Comparison of ENCODE assay signal across 21 cellular contexts in genomic region chr13:29693297-29693945, GRCh38.
DNase-seq lines count a peak whose midpoint lies in the region; ATAC-seq and TF ChIP-seq lines count a peak whose summit lies in the region.
"Had no signal": no experiment of that assay in that cellular context is flagged by ENCODE, and none has a peak within 500 bp of the region (broad histone marks: within the 10 kb centered on the region; RNA-seq: fewer than 3 reads in every experiment).

No MANE protein-coding gene starts in this region.

- H3K9me3 ChIP-seq in colonic mucosa (no peaks in the 10 kb centered on the region), mucosa of descending colon (no peaks in the 10 kb centered on the region), tibial nerve (no peaks in the 10 kb centered on the region), OCI-LY7 (ENCODE audit: low read length) (no peaks in the 10 kb centered on the region)
- H3K9me3 ChIP-seq: thoracic aorta had no signal

- POLR2A ChIA-PET in OCI-LY7 (lab: Charles Lee): no interaction called here

- no peak overlapping the region for H3K9ac ChIP-seq in colonic mucosa (ENCODE audit: low read depth in 2 of 2, low read length in 2 of 2)

- intact Hi-C loops in colonic mucosa (cut with DNase I): no loop called here
- intact Hi-C loops in mucosa of descending colon (cut with DNase I, micrococcal nuclease): no loop called here
- intact Hi-C loops in OCI-LY7 (cut with micrococcal nuclease; ENCODE audit: unreplicated experiment): no loop called here

- peak; percentile 79 for ATAC-seq in mucosa of descending colon
- ATAC-seq: sciatic nerve; stimulated activated memory B cell treated with anti-CD40 and anti-IgM and Interleukin-4, amounts not matched to agents 10 μg/mL and 1 μg/mL and 100 μg/mL, for 72 hours had no signal

- TF ChIP-seq POLR2A in tibial nerve (IDR thresholded peaks at IDR 0.05): no peak

- WGBS in tibial nerve, 2 donors: 88% methylated on average over 12 of the region's 12 CpGs

- H3K9me2 ChIP-seq in OCI-LY7 (ENCODE audit: insufficient read depth, low read length): no peaks in the 10 kb centered on the region

- no peak for TF ChIP-seq EP300 in tibial nerve (IDR thresholded peaks at IDR 0.05)

- peak; percentile 48 for DNase-seq in DMS53 (lab: John Stamatoyannopoulos, UW)
- no peak for DNase-seq in DMS53 treated with DMSO at 0.1 percent for 48 hours (lab: John Stamatoyannopoulos, UW; ENCODE audit: unreplicated experiment)
- DNase-seq in colonic mucosa: peak; percentile 77
- DNase-seq in mucosa of descending colon: peak; percentile 33 to 70 (median 56)
- no peak for DNase-seq in tibial nerve (ENCODE audit: low spot score in 2 of 2)
- DNase-seq in NCI-H1092 (lab: John Stamatoyannopoulos, UW): no peak
- no peak for DNase-seq in central memory CD4-positive, alpha-beta T cell
- no peak for DNase-seq in OCI-LY7 (ENCODE audit: low spot score)
- DNase-seq: 8988T; activated CD4-positive, alpha-beta T cell treated with anti-CD3 and anti-CD28 coated beads for 48 hours; AML-193; COR-L47; HCEC 1CT; NCI-H1105; NCI-H2081; NCI-H526 treated with DMSO at 0.1 percent for 48 hours; occipital lobe; SHP77 treated with DMSO at 0.1 percent for 48 hours had no signal

- H3K27me3 ChIP-seq in colonic mucosa (no peaks in the 10 kb centered on the region), tibial nerve (no peaks in the 10 kb centered on the region)

- no peak overlapping the region for H3K4me3 ChIP-seq in colonic mucosa
- H3K4me3 ChIP-seq in mucosa of descending colon: no peak overlapping the region
- no peak overlapping the region for H3K4me3 ChIP-seq in tibial nerve
- H3K4me3 ChIP-seq in OCI-LY7 (ENCODE audit: low read depth, low read length, poor library complexity, severe bottlenecking): no peak overlapping the region
- H3K4me3 ChIP-seq: thoracic aorta had no signal

- no peak overlapping the region for H2AFZ ChIP-seq in OCI-LY7 (ENCODE audit: low read length)

- H3K79me2 ChIP-seq in OCI-LY7 (ENCODE audit: insufficient read depth, low read depth, low read length): no peaks in the 10 kb centered on the region

- H3K4me1 ChIP-seq in colonic mucosa (no peaks in the 10 kb centered on the region), mucosa of descending colon (ENCODE audit: low read depth) (no peaks in the 10 kb centered on the region), tibial nerve (no peaks in the 10 kb centered on the region), OCI-LY7 (ENCODE audit: insufficient read depth, low read length, poor library complexity, severe bottlenecking) (no peaks in the 10 kb centered on the region)

- no peaks in the 10 kb centered on the region for H4K20me1 ChIP-seq in OCI-LY7 (ENCODE audit: insufficient read depth, low read length)

- BruUV-seq in OCI-LY7 (replicated peaks; lab: Mats Ljungman, UMichigan): no TSS peak

- no peak overlapping the region for H3K27ac ChIP-seq in colonic mucosa
- no peak overlapping the region for H3K27ac ChIP-seq in tibial nerve
- H3K27ac ChIP-seq in OCI-LY7 (ENCODE audit: low read depth, low read length, poor library complexity, severe bottlenecking): no peak overlapping the region
- H3K27ac ChIP-seq: thoracic aorta had no signal

- no peaks in the 10 kb centered on the region for H3K36me3 ChIP-seq in colonic mucosa
- H3K36me3 ChIP-seq in mucosa of descending colon (ENCODE audit: low read depth): no peaks in the 10 kb centered on the region
- H3K36me3 ChIP-seq in tibial nerve: no peaks in the 10 kb centered on the region
- H3K36me3 ChIP-seq in OCI-LY7 (ENCODE audit: insufficient read depth, low read length): no peaks in the 10 kb centered on the region
- H3K36me3 ChIP-seq: thoracic aorta had no signal

- TF ChIP-seq CTCF in colonic mucosa (IDR thresholded peaks at IDR 0.05) (no peak), mucosa of descending colon (IDR thresholded peaks at IDR 0.05) (no peak), tibial nerve (IDR thresholded peaks at IDR 0.05) (no peak), OCI-LY7 (conservative IDR thresholded peaks at IDR 0.05; ENCODE audit: low read length) (no peak)

- CTCF ChIA-PET in OCI-LY7 (lab: Charles Lee; ENCODE audit: unreplicated experiment): no interaction called here

- no peak overlapping the region for H3K4me2 ChIP-seq in OCI-LY7 (ENCODE audit: low read length)

Comparison
In these comparisons a context has a peak if more than half of its experiments do, and no peak if none do; other contexts are left out.
1. DNase-seq: peak in DMS53 (single experiment), colonic mucosa (single experiment) and mucosa of descending colon (3 of 3); none in DMS53 treated with DMSO at 0.1 percent for 48 hours (single experiment), tibial nerve (0 of 2), NCI-H1092 (single experiment), central memory CD4-positive, alpha-beta T cell (single experiment) and OCI-LY7 (single experiment).